2 cellular contexts compared by ENCODE assay signal in genomic region chr16:5234295-5235050, GRCh38.
TF ChIP-seq lines count a peak whose summit lies in the region.

No MANE protein-coding gene starts in this region.

TF ChIP-seq in GM23338, 12 proteins besides CTCF, POLR2A, EP300 and RAD21 (continued from another document):
- TF ChIP-seq, protein P1, sequence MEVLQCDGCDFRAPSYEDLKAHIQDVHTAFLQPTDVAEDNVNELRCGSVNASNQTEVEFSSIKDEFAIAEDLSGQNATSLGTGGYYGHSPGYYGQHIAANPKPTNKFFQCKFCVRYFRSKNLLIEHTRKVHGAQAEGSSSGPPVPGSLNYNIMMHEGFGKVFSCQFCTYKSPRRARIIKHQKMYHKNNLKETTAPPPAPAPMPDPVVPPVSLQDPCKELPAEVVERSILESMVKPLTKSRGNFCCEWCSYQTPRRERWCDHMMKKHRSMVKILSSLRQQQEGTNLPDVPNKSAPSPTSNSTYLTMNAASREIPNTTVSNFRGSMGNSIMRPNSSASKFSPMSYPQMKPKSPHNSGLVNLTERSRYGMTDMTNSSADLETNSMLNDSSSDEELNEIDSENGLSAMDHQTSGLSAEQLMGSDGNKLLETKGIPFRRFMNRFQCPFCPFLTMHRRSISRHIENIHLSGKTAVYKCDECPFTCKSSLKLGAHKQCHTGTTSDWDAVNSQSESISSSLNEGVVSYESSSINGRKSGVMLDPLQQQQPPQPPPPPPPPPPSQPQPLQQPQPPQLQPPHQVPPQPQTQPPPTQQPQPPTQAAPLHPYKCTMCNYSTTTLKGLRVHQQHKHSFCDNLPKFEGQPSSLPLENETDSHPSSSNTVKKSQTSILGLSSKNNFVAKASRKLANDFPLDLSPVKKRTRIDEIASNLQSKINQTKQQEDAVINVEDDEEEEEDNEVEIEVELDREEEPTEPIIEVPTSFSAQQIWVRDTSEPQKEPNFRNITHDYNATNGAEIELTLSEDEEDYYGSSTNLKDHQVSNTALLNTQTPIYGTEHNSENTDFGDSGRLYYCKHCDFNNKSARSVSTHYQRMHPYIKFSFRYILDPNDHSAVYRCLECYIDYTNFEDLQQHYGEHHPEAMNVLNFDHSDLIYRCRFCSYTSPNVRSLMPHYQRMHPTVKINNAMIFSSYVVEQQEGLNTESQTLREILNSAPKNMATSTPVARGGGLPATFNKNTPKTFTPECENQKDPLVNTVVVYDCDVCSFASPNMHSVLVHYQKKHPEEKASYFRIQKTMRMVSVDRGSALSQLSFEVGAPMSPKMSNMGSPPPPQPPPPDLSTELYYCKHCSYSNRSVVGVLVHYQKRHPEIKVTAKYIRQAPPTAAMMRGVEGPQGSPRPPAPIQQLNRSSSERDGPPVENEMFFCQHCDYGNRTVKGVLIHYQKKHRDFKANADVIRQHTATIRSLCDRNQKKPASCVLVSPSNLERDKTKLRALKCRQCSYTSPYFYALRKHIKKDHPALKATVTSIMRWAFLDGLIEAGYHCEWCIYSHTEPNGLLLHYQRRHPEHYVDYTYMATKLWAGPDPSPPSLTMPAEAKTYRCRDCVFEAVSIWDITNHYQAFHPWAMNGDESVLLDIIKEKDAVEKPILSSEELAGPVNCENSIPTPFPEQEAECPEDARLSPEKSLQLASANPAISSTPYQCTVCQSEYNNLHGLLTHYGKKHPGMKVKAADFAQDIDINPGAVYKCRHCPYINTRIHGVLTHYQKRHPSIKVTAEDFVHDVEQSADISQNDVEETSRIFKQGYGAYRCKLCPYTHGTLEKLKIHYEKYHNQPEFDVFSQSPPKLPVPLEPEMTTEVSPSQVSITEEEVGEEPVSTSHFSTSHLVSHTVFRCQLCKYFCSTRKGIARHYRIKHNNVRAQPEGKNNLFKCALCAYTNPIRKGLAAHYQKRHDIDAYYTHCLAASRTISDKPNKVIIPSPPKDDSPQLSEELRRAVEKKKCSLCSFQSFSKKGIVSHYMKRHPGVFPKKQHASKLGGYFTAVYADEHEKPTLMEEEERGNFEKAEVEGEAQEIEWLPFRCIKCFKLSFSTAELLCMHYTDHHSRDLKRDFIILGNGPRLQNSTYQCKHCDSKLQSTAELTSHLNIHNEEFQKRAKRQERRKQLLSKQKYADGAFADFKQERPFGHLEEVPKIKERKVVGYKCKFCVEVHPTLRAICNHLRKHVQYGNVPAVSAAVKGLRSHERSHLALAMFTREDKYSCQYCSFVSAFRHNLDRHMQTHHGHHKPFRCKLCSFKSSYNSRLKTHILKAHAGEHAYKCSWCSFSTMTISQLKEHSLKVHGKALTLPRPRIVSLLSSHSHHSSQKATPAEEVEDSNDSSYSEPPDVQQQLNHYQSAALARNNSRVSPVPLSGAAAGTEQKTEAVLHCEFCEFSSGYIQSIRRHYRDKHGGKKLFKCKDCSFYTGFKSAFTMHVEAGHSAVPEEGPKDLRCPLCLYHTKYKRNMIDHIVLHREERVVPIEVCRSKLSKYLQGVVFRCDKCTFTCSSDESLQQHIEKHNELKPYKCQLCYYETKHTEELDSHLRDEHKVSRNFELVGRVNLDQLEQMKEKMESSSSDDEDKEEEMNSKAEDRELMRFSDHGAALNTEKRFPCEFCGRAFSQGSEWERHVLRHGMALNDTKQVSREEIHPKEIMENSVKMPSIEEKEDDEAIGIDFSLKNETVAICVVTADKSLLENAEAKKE (CRISPR knock-in tag; IDR thresholded peaks at IDR 0.05), result no peak
- no peak for TF ChIP-seq EZH2phosphoT487 (IDR thresholded peaks at IDR 0.05; ENCODE audit: unreplicated experiment)
- no peak for TF ChIP-seq EZH2 (IDR thresholded peaks at IDR 0.05; ENCODE audit: low read depth, unreplicated experiment)
- TF ChIP-seq CREB1 (CRISPR knock-in tag; IDR thresholded peaks at IDR 0.05; ENCODE audit: low read depth), result no peak
- TF ChIP-seq, protein P2, sequence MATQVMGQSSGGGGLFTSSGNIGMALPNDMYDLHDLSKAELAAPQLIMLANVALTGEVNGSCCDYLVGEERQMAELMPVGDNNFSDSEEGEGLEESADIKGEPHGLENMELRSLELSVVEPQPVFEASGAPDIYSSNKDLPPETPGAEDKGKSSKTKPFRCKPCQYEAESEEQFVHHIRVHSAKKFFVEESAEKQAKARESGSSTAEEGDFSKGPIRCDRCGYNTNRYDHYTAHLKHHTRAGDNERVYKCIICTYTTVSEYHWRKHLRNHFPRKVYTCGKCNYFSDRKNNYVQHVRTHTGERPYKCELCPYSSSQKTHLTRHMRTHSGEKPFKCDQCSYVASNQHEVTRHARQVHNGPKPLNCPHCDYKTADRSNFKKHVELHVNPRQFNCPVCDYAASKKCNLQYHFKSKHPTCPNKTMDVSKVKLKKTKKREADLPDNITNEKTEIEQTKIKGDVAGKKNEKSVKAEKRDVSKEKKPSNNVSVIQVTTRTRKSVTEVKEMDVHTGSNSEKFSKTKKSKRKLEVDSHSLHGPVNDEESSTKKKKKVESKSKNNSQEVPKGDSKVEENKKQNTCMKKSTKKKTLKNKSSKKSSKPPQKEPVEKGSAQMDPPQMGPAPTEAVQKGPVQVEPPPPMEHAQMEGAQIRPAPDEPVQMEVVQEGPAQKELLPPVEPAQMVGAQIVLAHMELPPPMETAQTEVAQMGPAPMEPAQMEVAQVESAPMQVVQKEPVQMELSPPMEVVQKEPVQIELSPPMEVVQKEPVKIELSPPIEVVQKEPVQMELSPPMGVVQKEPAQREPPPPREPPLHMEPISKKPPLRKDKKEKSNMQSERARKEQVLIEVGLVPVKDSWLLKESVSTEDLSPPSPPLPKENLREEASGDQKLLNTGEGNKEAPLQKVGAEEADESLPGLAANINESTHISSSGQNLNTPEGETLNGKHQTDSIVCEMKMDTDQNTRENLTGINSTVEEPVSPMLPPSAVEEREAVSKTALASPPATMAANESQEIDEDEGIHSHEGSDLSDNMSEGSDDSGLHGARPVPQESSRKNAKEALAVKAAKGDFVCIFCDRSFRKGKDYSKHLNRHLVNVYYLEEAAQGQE (IDR thresholded peaks at IDR 0.05; ENCODE audit: unreplicated experiment), result no peak
- no peak for TF ChIP-seq ZNF114 (CRISPR knock-in tag; IDR thresholded peaks at IDR 0.05)
- no peak for TF ChIP-seq NANOG (IDR thresholded peaks at IDR 0.05; ENCODE audit: borderline replicate concordance)
- TF ChIP-seq POLR2AphosphoS5 (IDR thresholded peaks at IDR 0.05; ENCODE audit: low read depth), result no peak
- TF ChIP-seq, protein P3, sequence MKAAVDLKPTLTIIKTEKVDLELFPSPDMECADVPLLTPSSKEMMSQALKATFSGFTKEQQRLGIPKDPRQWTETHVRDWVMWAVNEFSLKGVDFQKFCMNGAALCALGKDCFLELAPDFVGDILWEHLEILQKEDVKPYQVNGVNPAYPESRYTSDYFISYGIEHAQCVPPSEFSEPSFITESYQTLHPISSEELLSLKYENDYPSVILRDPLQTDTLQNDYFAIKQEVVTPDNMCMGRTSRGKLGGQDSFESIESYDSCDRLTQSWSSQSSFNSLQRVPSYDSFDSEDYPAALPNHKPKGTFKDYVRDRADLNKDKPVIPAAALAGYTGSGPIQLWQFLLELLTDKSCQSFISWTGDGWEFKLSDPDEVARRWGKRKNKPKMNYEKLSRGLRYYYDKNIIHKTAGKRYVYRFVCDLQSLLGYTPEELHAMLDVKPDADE (IDR thresholded peaks at IDR 0.05), result no peak

TF ChIP-seq in H1, 55 proteins besides CTCF, POLR2A, EP300 and RAD21 (continued from another document):
- TF ChIP-seq, protein P4, sequence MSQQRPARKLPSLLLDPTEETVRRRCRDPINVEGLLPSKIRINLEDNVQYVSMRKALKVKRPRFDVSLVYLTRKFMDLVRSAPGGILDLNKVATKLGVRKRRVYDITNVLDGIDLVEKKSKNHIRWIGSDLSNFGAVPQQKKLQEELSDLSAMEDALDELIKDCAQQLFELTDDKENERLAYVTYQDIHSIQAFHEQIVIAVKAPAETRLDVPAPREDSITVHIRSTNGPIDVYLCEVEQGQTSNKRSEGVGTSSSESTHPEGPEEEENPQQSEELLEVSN (IDR thresholded peaks at IDR 0.05), result no peak
- TF ChIP-seq CEBPB (IDR thresholded peaks at IDR 0.05; ENCODE audit: low read depth, low read length), result no peak
- no peak for TF ChIP-seq SIX5 (IDR thresholded peaks at IDR 0.05; ENCODE audit: low read depth, low read length)
- TF ChIP-seq ATF2 (IDR thresholded peaks at IDR 0.05; ENCODE audit: low read length), result no peak
- TF ChIP-seq PHF8 (conservative IDR thresholded peaks at IDR 0.05; ENCODE audit: low read depth, low read length), result no peak
